ENCODE assay signal across 15 cellular contexts in the genomic region with DNA sequence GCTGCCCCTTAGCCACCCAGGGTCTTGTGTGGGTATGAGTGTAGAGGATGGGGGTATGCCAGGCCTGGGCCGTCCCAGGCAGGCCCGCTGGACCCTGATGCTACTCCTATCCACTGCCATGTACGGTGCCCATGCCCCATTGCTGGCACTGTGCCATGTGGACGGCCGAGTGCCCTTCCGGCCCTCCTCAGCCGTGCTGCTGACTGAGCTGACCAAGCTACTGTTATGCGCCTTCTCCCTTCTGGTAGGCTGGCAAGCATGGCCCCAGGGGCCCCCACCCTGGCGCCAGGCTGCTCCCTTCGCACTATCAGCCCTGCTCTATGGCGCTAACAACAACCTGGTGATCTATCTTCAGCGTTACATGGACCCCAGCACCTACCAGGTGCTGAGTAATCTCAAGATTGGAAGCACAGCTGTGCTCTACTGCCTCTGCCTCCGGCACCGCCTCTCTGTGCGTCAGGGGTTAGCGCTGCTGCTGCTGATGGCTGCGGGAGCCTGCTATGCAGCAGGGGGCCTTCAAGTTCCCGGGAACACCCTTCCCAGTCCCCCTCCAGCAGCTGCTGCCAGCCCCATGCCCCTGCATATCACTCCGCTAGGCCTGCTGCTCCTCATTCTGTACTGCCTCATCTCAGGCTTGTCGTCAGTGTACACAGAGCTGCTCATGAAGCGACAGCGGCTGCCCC. TPM values are rescaled to one million over a fixed set of nuclear protein-coding genes. Genes with fewer than 3 reads are reported as not detected.
DNase-seq lines count a peak whose midpoint lies in the region; ATAC-seq, FAIRE-seq and TF ChIP-seq lines count a peak whose summit lies in the region.
"Had no signal": no experiment of that assay in that cellular context is flagged by ENCODE, and none has a peak within 500 bp of the region (broad histone marks: within the 10 kb centered on the region; RNA-seq: fewer than 3 reads in every experiment).

No MANE protein-coding gene starts in this region.

- H3K27me3 ChIP-seq in HepG2 (ENCODE audit: control insufficient read depth in 1 of 2, insufficient read depth in 2 of 2, low read length in 2 of 2) (peaks cover 0 to 5% of the 10 kb centered on the region in 2 experiments; a peak in 1 of 5 replicates), upper lobe of left lung (no peaks in the 10 kb centered on the region), tibial artery (no peaks in the 10 kb centered on the region)
- H3K27me3 ChIP-seq: breast epithelium, foreskin keratinocyte, ovary, SJCRH30 had no signal

- H3K36me3 ChIP-seq in HepG2 (replicated peaks in 1 of 2; ENCODE audit: control insufficient read depth in 1 of 2, insufficient read depth in 2 of 2, low read length in 2 of 2) (no peaks in the 10 kb centered on the region), upper lobe of left lung (peaks cover 2 to 32% (median 16%) of the 10 kb centered on the region in 4 donors), tibial artery (peaks cover 8 to 44% (median 34%) of the 10 kb centered on the region in 3 donors)
- H3K36me3 ChIP-seq: breast epithelium, ovary had no signal

- ATAC-seq in WTC11 (no peak), HepG2 (no peak), upper lobe of left lung (ENCODE audit: low FRiP score in 2 of 2) (no peak), GM18502 (IDR thresholded peaks at IDR 0.05; ENCODE audit: poor library complexity, unreplicated experiment) (no peak)
- ATAC-seq: foreskin keratinocyte had no signal

- 85% methylated on average over 8 of the region's 22 CpGs for WGBS in HepG2 (ENCODE audit: low lambda C conversion rate)
- 91 to 99% methylated on average over 11 to 22 of the region's 22 CpGs for WGBS in upper lobe of left lung, 2 donors

- no peak overlapping the region for H3K9ac ChIP-seq in HepG2 (ENCODE audit: insufficient read depth, low read depth, low read length)

- no peaks in the 10 kb centered on the region for H3K9me3 Mint-ChIP-seq in activated naive CD4-positive, alpha-beta T cell treated with anti-CD3 and anti-CD28 coated beads, Interleukin-2, amount 50 U/mL, for 24 hours
- H3K9me3 Mint-ChIP-seq in WTC11, result no peaks in the 10 kb centered on the region

- H3K9me3 ChIP-seq in HepG2 (ENCODE audit: low read length), result no peaks in the 10 kb centered on the region
- H3K9me3 ChIP-seq in upper lobe of left lung, result no peaks in the 10 kb centered on the region
- no peaks in the 10 kb centered on the region for H3K9me3 ChIP-seq in tibial artery
- H3K9me3 ChIP-seq: breast epithelium, ovary, SJCRH30 had no signal

- no peak for TF ChIP-seq RAD21 in HepG2 (CRISPR knock-in tag; IDR thresholded peaks at IDR 0.05)

- H3K4me1 ChIP-seq in HepG2 (ENCODE audit: insufficient read depth, low read length), result peaks cover 25% of the 10 kb centered on the region
- H3K4me1 ChIP-seq in upper lobe of left lung, result peaks cover 55 to 81% (median 67%) of the 10 kb centered on the region in 4 donors
- H3K4me1 ChIP-seq in tibial artery, result peaks cover 0 to 60% (median 38%) of the 10 kb centered on the region in 4 donors

- in situ Hi-C loops in HepG2 (cut with HindIII; ENCODE audit: extremely low pct_ligation_motif_present, low pct_unique_long_range_greater_than_20kb), result loop anchor here (10.0 kb wide), 1 partner anchor 158 kb away; no protein-coding TSS in a partner anchor

- H3K36me3 Mint-ChIP-seq in activated naive CD4-positive, alpha-beta T cell treated with anti-CD3 and anti-CD28 coated beads, Interleukin-2, amount 50 U/mL, for 24 hours, result peaks cover 23% of the 10 kb centered on the region
- peaks cover 15% of the 10 kb centered on the region for H3K36me3 Mint-ChIP-seq in WTC11

- FAIRE-seq in HepG2 (lab: Jason Lieb, UNC), result no peak

- no peaks in the 10 kb centered on the region for H3K79me2 ChIP-seq in HepG2 (ENCODE audit: insufficient read depth, low read length)

- DNase-seq in activated naive CD4-positive, alpha-beta T cell (lab: John Stamatoyannopoulos, UW), result no peak
- DNase-seq in WTC11 (ENCODE audit: low spot score) (no peak), HepG2 (ENCODE audit: low spot score) (no peak), upper lobe of left lung (peak in 1 of 2 donors; percentile 78), cerebellar cortex (ENCODE audit: low spot score) (no peak), tibial artery (no peak)
- DNase-seq: DND-41, foreskin keratinocyte, NCI-H1092 treated with DMSO at 0.1 percent for 48 hours, SJCRH30 had no signal

- intact Hi-C loops in HepG2 (cut with micrococcal nuclease; ENCODE audit: unreplicated experiment) (no loop called here), tibial artery (cut with DNase I; ENCODE audit: low total_unique reads) (loop anchor here (10.0 kb wide), 2 partner anchors 148 to 162 kb away; a partner anchor contains a TSS)

- no peaks in the 10 kb centered on the region for H4K20me1 ChIP-seq in HepG2 (ENCODE audit: insufficient read depth, low read length)

- H3K4me3 ChIP-seq in HepG2 (replicated peaks in 1 of 3; ENCODE audit: insufficient read depth in 1 of 3, low read depth in 2 of 3, low read length in 3 of 3) (no peak overlapping the region), upper lobe of left lung (no peak overlapping the region), tibial artery (no peak overlapping the region)
- H3K4me3 ChIP-seq: breast epithelium, ovary, SJCRH30 had no signal

- CTCF ChIA-PET in WTC11 (lab: Charles Lee) (interaction anchor here (0.6 to 1.1 kb wide), 2 partner anchors 68 to 203 kb away, joined by 3 read pairs; no protein-coding TSS in a partner anchor), HepG2 (lab: Yijun Ruan, JAX; ENCODE audit: low intra/inter-chr PET ratio, low total read pairs) (no interaction called here)

- H3K27me3 Mint-ChIP-seq in activated naive CD4-positive, alpha-beta T cell treated with anti-CD3 and anti-CD28 coated beads, Interleukin-2, amount 50 U/mL, for 24 hours, result no peaks in the 10 kb centered on the region
- peaks cover 3% of the 10 kb centered on the region; the same call in 1 of the 2 replicates for H3K27me3 Mint-ChIP-seq in WTC11 (ENCODE audit: low read depth)

- POLR2A ChIA-PET in WTC11 (lab: Charles Lee), result interaction anchor here (4.4 kb wide), 1 partner anchor 19 kb away, joined by 29 read pairs; a partner anchor contains a TSS
- POLR2A ChIA-PET in HepG2 (lab: Yijun Ruan, JAX), result interaction anchor here (2.5 kb wide), 1 partner anchor 10 kb away, joined by 7 read pairs; a partner anchor contains a TSS

- no peak overlapping the region for H2AFZ ChIP-seq in HepG2 (ENCODE audit: low read length)

- H3K27ac Mint-ChIP-seq in activated naive CD4-positive, alpha-beta T cell treated with anti-CD3 and anti-CD28 coated beads, Interleukin-2, amount 50 U/mL, for 24 hours, result peak overlapping the region; percentile 41
- H3K27ac Mint-ChIP-seq in WTC11, result no peak overlapping the region

- TF ChIP-seq POLR2A in HepG2 (IDR thresholded peaks at IDR 0.05; ENCODE audit: insufficient read depth in 1 of 2, low read depth in 2 of 2, low read length in 2 of 2) (no peak), upper lobe of left lung (IDR thresholded peaks at IDR 0.05) (no peak)

- no peak overlapping the region for H3K4me2 ChIP-seq in HepG2 (ENCODE audit: low read depth, low read length)

- no TSS peak for BruUV-seq in HepG2 (replicated peaks; lab: Mats Ljungman, UMichigan)

- TF ChIP-seq EP300 in HepG2 (IDR thresholded peaks at IDR 0.05; ENCODE audit: low read depth in 2 of 2, low read length in 2 of 2) (no peak), HepG2 (CRISPR knock-in tag; IDR thresholded peaks at IDR 0.05; ENCODE audit: borderline replicate concordance) (no peak), upper lobe of left lung (IDR thresholded peaks at IDR 0.05) (no peak)

- TF ChIP-seq CTCF in WTC11 (IDR thresholded peaks at IDR 0.05) (no peak), HepG2 (CRISPR knock-in tag; IDR thresholded peaks at IDR 0.05) (no peak), upper lobe of left lung (IDR thresholded peaks at IDR 0.05) (no peak), tibial artery (IDR thresholded peaks at IDR 0.05) (no peak)

- H3K27ac ChIP-seq in HepG2 (ENCODE audit: extremely low read length, insufficient read depth, low read length), result no peak overlapping the region
- H3K27ac ChIP-seq in upper lobe of left lung, result peak overlapping the region in 3 of 4 donors; percentile 37 to 97 (median 85)
- H3K27ac ChIP-seq in tibial artery, result no peak overlapping the region
- H3K27ac ChIP-seq: foreskin keratinocyte, ovary, SJCRH30 had no signal

- H3K4me3 Mint-ChIP-seq in activated naive CD4-positive, alpha-beta T cell treated with anti-CD3 and anti-CD28 coated beads, Interleukin-2, amount 50 U/mL, for 24 hours, result peak overlapping the region; percentile 47
- peak overlapping the region; percentile 5; the same call in 1 of the 2 replicates for H3K4me3 Mint-ChIP-seq in WTC11

- peaks cover 64% of the 10 kb centered on the region for H3K4me1 Mint-ChIP-seq in activated naive CD4-positive, alpha-beta T cell treated with anti-CD3 and anti-CD28 coated beads, Interleukin-2, amount 50 U/mL, for 24 hours
- peaks cover 19% of the 10 kb centered on the region for H3K4me1 Mint-ChIP-seq in WTC11

RNA-seq across cellular contexts. Expression of a gene that starts 2.6 kb away (rescaled TPM):
- 74.7 to 75.7 TPM (median 74.8 TPM) in 3 replicates for total RNA-seq in WTC11 (2021)
- total RNA-seq in HepG2 (2016; rRNA removed; fragmentation: Illumina TruSeq; extraction: Trizol), result 0.71 and 0.95 TPM in 2 replicates
- total RNA-seq in HepG2 (2016; cell fraction: cytosol; rRNA removed; fragmentation: Illumina TruSeq; extraction: Trizol; ENCODE audit: low read depth), result 0.18 and 0.20 TPM in 2 replicates
- total RNA-seq in HepG2 (2016; cell fraction: insoluble cytoplasmic fraction; rRNA removed; fragmentation: Illumina TruSeq; extraction: Trizol), result 0.55 and 1.4 TPM in 2 replicates
- 1.3 TPM in 2 replicates for total RNA-seq in HepG2 (2016; cell fraction: membrane; rRNA removed; fragmentation: Illumina TruSeq; extraction: Trizol)
- total RNA-seq in HepG2 (2016; cell fraction: nucleus; rRNA removed; fragmentation: Illumina TruSeq; extraction: Trizol), result 0.50 and 1.2 TPM in 2 replicates
- 4.0 and 5.0 TPM in 2 replicates for polyA plus RNA-seq in HepG2 (2011; rRNA removed)
- polyA plus RNA-seq in HepG2 (2011; cell fraction: cytosol; rRNA removed), result 2.0 and 2.4 TPM in 2 replicates
- 1.8 and 2.8 TPM in 2 replicates for polyA plus RNA-seq in HepG2 (2011; cell fraction: nucleus; rRNA removed)
- 1.7 and 2.1 TPM in 2 replicates for polyA plus RNA-seq in HepG2 (2012)
- 0.37 and 0.50 TPM in 2 replicates for polyA plus RNA-seq in HepG2 (2016; cell fraction: cytosol; fragmentation: Illumina TruSeq; extraction: Trizol; ENCODE audit: low read depth)
- 1.2 and 1.3 TPM in 2 replicates for polyA plus RNA-seq in HepG2 (2016; cell fraction: insoluble cytoplasmic fraction; fragmentation: Illumina TruSeq; extraction: Trizol; ENCODE audit: low read depth)
- 1.8 TPM in 2 replicates for polyA plus RNA-seq in HepG2 (2016; cell fraction: membrane; fragmentation: Illumina TruSeq; extraction: Trizol; ENCODE audit: low read depth)
- 1.0 and 1.4 TPM in 2 replicates for polyA plus RNA-seq in HepG2 (2016; cell fraction: nucleus; fragmentation: Illumina TruSeq; extraction: Trizol; ENCODE audit: insufficient read depth, low read depth)
- 4.2 and 169 TPM in 2 replicates for polyA minus RNA-seq in HepG2 (2011; rRNA and poly(A)+ RNA removed; ENCODE audit: low replicate concordance)
- polyA minus RNA-seq in HepG2 (2011; cell fraction: cytosol; rRNA and poly(A)+ RNA removed), result 0.79 TPM in 2 replicates
- polyA minus RNA-seq in HepG2 (2011; cell fraction: nucleus; rRNA and poly(A)+ RNA removed), result 1.0 and 1.5 TPM in 2 replicates
- 10 to 100 TPM; 30.4 to 92.3 (median 56.7) TPM for total RNA-seq in upper lobe of left lung

RNA-seq across cellular contexts. Expression of a gene that starts 2.9 kb away (rescaled TPM):
- 23.7 to 25.9 TPM (median 25.2 TPM) in 3 replicates for total RNA-seq in WTC11 (2021)
- total RNA-seq in HepG2 (2016; rRNA removed; fragmentation: Illumina TruSeq; extraction: Trizol), result 0.22 and 0.38 TPM in 2 replicates
- not detected in 2 replicates for total RNA-seq in HepG2 (2016; cell fraction: cytosol; rRNA removed; fragmentation: Illumina TruSeq; extraction: Trizol; ENCODE audit: low read depth)
- 0.24 TPM in 1 of 2 replicates, not detected in the other for total RNA-seq in HepG2 (2016; cell fraction: insoluble cytoplasmic fraction; rRNA removed; fragmentation: Illumina TruSeq; extraction: Trizol)
- not detected in 2 replicates for total RNA-seq in HepG2 (2016; cell fraction: membrane; rRNA removed; fragmentation: Illumina TruSeq; extraction: Trizol)
- 0.43 and 0.78 TPM in 2 replicates for total RNA-seq in HepG2 (2016; cell fraction: nucleus; rRNA removed; fragmentation: Illumina TruSeq; extraction: Trizol)
- polyA plus RNA-seq in HepG2 (2011; rRNA removed), result 0.78 and 1.4 TPM in 2 replicates
- polyA plus RNA-seq in HepG2 (2011; cell fraction: cytosol; rRNA removed), result 0.17 and 0.21 TPM in 2 replicates
- polyA plus RNA-seq in HepG2 (2011; cell fraction: nucleus; rRNA removed), result 9.0 and 9.1 TPM in 2 replicates
- polyA plus RNA-seq in HepG2 (2012), result 0.38 and 0.51 TPM in 2 replicates
- not detected in 2 replicates for polyA plus RNA-seq in HepG2 (2016; cell fraction: cytosol; fragmentation: Illumina TruSeq; extraction: Trizol; ENCODE audit: low read depth)
- not detected in 2 replicates for polyA plus RNA-seq in HepG2 (2016; cell fraction: insoluble cytoplasmic fraction; fragmentation: Illumina TruSeq; extraction: Trizol; ENCODE audit: low read depth)
- polyA plus RNA-seq in HepG2 (2016; cell fraction: membrane; fragmentation: Illumina TruSeq; extraction: Trizol; ENCODE audit: low read depth), result not detected in 2 replicates
- polyA plus RNA-seq in HepG2 (2016; cell fraction: nucleus; fragmentation: Illumina TruSeq; extraction: Trizol; ENCODE audit: insufficient read depth, low read depth), result 1.9 and 2.0 TPM in 2 replicates
- 0.68 and 26.5 TPM in 2 replicates for polyA minus RNA-seq in HepG2 (2011; rRNA and poly(A)+ RNA removed; ENCODE audit: low replicate concordance)
- 0.70 TPM in 1 of 2 replicates, not detected in the other for polyA minus RNA-seq in HepG2 (2011; cell fraction: cytosol; rRNA and poly(A)+ RNA removed)
- 1.3 and 3.2 TPM in 2 replicates for polyA minus RNA-seq in HepG2 (2011; cell fraction: nucleus; rRNA and poly(A)+ RNA removed)
- total RNA-seq in upper lobe of left lung, result 100 to 1,000 TPM in 1 of 6 donors, 10 to 100 TPM in 5; 14.1 to 127 (median 28.4) TPM

RNA-seq across cellular contexts. Expression of a gene that starts 10.0 kb away (rescaled TPM):
- total RNA-seq in WTC11 (2021), result 34.5 to 37.8 TPM (median 34.6 TPM) in 3 replicates
- 32.8 and 38.1 TPM in 2 replicates for total RNA-seq in HepG2 (2016; rRNA removed; fragmentation: Illumina TruSeq; extraction: Trizol)
- 39.0 and 47.9 TPM in 2 replicates for total RNA-seq in HepG2 (2016; cell fraction: cytosol; rRNA removed; fragmentation: Illumina TruSeq; extraction: Trizol; ENCODE audit: low read depth)
- total RNA-seq in HepG2 (2016; cell fraction: insoluble cytoplasmic fraction; rRNA removed; fragmentation: Illumina TruSeq; extraction: Trizol), result 31.9 and 32.7 TPM in 2 replicates
- total RNA-seq in HepG2 (2016; cell fraction: membrane; rRNA removed; fragmentation: Illumina TruSeq; extraction: Trizol), result 39.6 and 41.8 TPM in 2 replicates
- total RNA-seq in HepG2 (2016; cell fraction: nucleus; rRNA removed; fragmentation: Illumina TruSeq; extraction: Trizol), result 15.1 and 15.3 TPM in 2 replicates
- polyA plus RNA-seq in HepG2 (2011; rRNA removed), result 14.2 and 15.6 TPM in 2 replicates
- polyA plus RNA-seq in HepG2 (2011; cell fraction: cytosol; rRNA removed), result 16.8 and 19.0 TPM in 2 replicates
- polyA plus RNA-seq in HepG2 (2011; cell fraction: nucleus; rRNA removed), result 9.8 and 10.4 TPM in 2 replicates
- polyA plus RNA-seq in HepG2 (2012), result 11.6 and 17.9 TPM in 2 replicates
- polyA plus RNA-seq in HepG2 (2016; cell fraction: cytosol; fragmentation: Illumina TruSeq; extraction: Trizol; ENCODE audit: low read depth), result 62.2 and 65.0 TPM in 2 replicates
- polyA plus RNA-seq in HepG2 (2016; cell fraction: insoluble cytoplasmic fraction; fragmentation: Illumina TruSeq; extraction: Trizol; ENCODE audit: low read depth), result 33.8 and 43.4 TPM in 2 replicates
- polyA plus RNA-seq in HepG2 (2016; cell fraction: membrane; fragmentation: Illumina TruSeq; extraction: Trizol; ENCODE audit: low read depth), result 38.5 and 50.1 TPM in 2 replicates
- 26.2 and 27.3 TPM in 2 replicates for polyA plus RNA-seq in HepG2 (2016; cell fraction: nucleus; fragmentation: Illumina TruSeq; extraction: Trizol; ENCODE audit: insufficient read depth, low read depth)
- polyA minus RNA-seq in HepG2 (2011; rRNA and poly(A)+ RNA removed; ENCODE audit: low replicate concordance), result 8.3 and 20.3 TPM in 2 replicates
- polyA minus RNA-seq in HepG2 (2011; cell fraction: cytosol; rRNA and poly(A)+ RNA removed), result 8.6 and 9.0 TPM in 2 replicates
- polyA minus RNA-seq in HepG2 (2011; cell fraction: nucleus; rRNA and poly(A)+ RNA removed), result 10.8 and 11.3 TPM in 2 replicates
- total RNA-seq in upper lobe of left lung, result 10 to 100 TPM; 23.1 to 31.6 (median 29.6) TPM

RNA-seq across cellular contexts. Expression of a gene that starts 19.8 kb away (rescaled TPM):
- total RNA-seq in WTC11 (2021) (8.4 to 9.8 TPM (median 8.8 TPM) in 3 replicates), HepG2 (2016; rRNA removed; fragmentation: Illumina TruSeq; extraction: Trizol) (1.7 and 1.9 TPM in 2 replicates), upper lobe of left lung (10 to 100 TPM; 12.1 to 32.5 (median 21.0) TPM)
- 0.91 and 1.5 TPM in 2 replicates for total RNA-seq in HepG2 (2016; cell fraction: cytosol; rRNA removed; fragmentation: Illumina TruSeq; extraction: Trizol; ENCODE audit: low read depth)
- 0.37 and 1.7 TPM in 2 replicates for total RNA-seq in HepG2 (2016; cell fraction: insoluble cytoplasmic fraction; rRNA removed; fragmentation: Illumina TruSeq; extraction: Trizol)
- 1.1 and 1.7 TPM in 2 replicates for total RNA-seq in HepG2 (2016; cell fraction: membrane; rRNA removed; fragmentation: Illumina TruSeq; extraction: Trizol)
- not detected in 2 replicates for total RNA-seq in HepG2 (2016; cell fraction: nucleus; rRNA removed; fragmentation: Illumina TruSeq; extraction: Trizol)
- 0.31 and 0.61 TPM in 2 replicates for polyA plus RNA-seq in HepG2 (2011; rRNA removed)
- 0.54 and 0.85 TPM in 2 replicates for polyA plus RNA-seq in HepG2 (2011; cell fraction: cytosol; rRNA removed)
- polyA plus RNA-seq in HepG2 (2011; cell fraction: nucleus; rRNA removed), result 1.5 and 2.3 TPM in 2 replicates
- 1.8 and 6.3 TPM in 2 replicates for polyA plus RNA-seq in HepG2 (2012)
- 1.5 TPM in 2 replicates for polyA plus RNA-seq in HepG2 (2016; cell fraction: cytosol; fragmentation: Illumina TruSeq; extraction: Trizol; ENCODE audit: low read depth)
- polyA plus RNA-seq in HepG2 (2016; cell fraction: insoluble cytoplasmic fraction; fragmentation: Illumina TruSeq; extraction: Trizol; ENCODE audit: low read depth), result 0.44 and 2.1 TPM in 2 replicates
- 2.5 and 3.0 TPM in 2 replicates for polyA plus RNA-seq in HepG2 (2016; cell fraction: membrane; fragmentation: Illumina TruSeq; extraction: Trizol; ENCODE audit: low read depth)
- polyA plus RNA-seq in HepG2 (2016; cell fraction: nucleus; fragmentation: Illumina TruSeq; extraction: Trizol; ENCODE audit: insufficient read depth, low read depth), result 9.1 and 9.5 TPM in 2 replicates
- 2.0 TPM in 1 of 2 replicates, not detected in the other for polyA minus RNA-seq in HepG2 (2011; rRNA and poly(A)+ RNA removed; ENCODE audit: low replicate concordance)
- polyA minus RNA-seq in HepG2 (2011; cell fraction: cytosol; rRNA and poly(A)+ RNA removed), result 1.1 and 1.2 TPM in 2 replicates
- not detected in 2 replicates for polyA minus RNA-seq in HepG2 (2011; cell fraction: nucleus; rRNA and poly(A)+ RNA removed)
- total RNA-seq: temporal lobe had no signal

Comparison
In these comparisons a context has a peak if more than half of its experiments do, and no peak if none do; other contexts are left out.
1. H3K27ac ChIP-seq: peak in upper lobe of left lung (3 of 4); none in HepG2 (single experiment) and tibial artery (0 of 2).
2. RNA of a gene that starts 2.6 kb away (total RNA-seq): 74.7 to 75.7 TPM in WTC11 and 30.4 to 92.3 TPM in upper lobe of left lung; 0.18 to 1.4 TPM in HepG2; every median in the first group is over 10 times any median in the second.
3. RNA of a gene that starts 2.9 kb away (total RNA-seq): 14.1 to 127 TPM in upper lobe of left lung and 23.7 to 25.9 TPM in WTC11; 0.22 to 0.78 TPM in HepG2; every median in the first group is over 4 times any median in the second.